In genomic region chr6:1554881-1555569, GRCh38 we compare ENCODE assay signal across 8 cellular contexts. TPM values are rescaled to one million over a fixed set of nuclear protein-coding genes. Genes with fewer than 3 reads are reported as not detected.
DNase-seq lines count a peak whose midpoint lies in the region; ATAC-seq lines count a peak whose summit lies in the region.

No MANE protein-coding gene starts in this region.

- peaks cover 4 to 39% (median 22%) of the 10 kb centered on the region in 4 donors for H3K4me1 Mint-ChIP-seq in CD4-positive, CD25-positive, alpha-beta regulatory T cell

- H3K9ac ChIP-seq in HUES48 (ENCODE audit: low read depth, low read length) = no peak overlapping the region

- no peaks in the 10 kb centered on the region for H3K36me3 ChIP-seq in CD4-positive, CD25-positive, alpha-beta regulatory T cell (ENCODE audit: control insufficient read depth, insufficient read depth, low read length)
- H3K36me3 ChIP-seq in HUES48 (ENCODE audit: control insufficient read depth, insufficient read depth, low read length) = no peaks in the 10 kb centered on the region

- peak overlapping the region; percentile 48 for H3K27ac ChIP-seq in CD4-positive, CD25-positive, alpha-beta regulatory T cell (ENCODE audit: insufficient read depth, low read length, poor library complexity, severe bottlenecking)
- no peak overlapping the region for H3K27ac ChIP-seq in HUES48 (ENCODE audit: low read depth, low read length)

- H3K36me3 Mint-ChIP-seq in CD4-positive, CD25-positive, alpha-beta regulatory T cell = no peaks in the 10 kb centered on the region

- peaks cover 0 to 2% (median 0%) of the 10 kb centered on the region in 7 donors for H3K9me3 Mint-ChIP-seq in CD4-positive, CD25-positive, alpha-beta regulatory T cell

- peaks cover 17% of the 10 kb centered on the region for H3K4me1 ChIP-seq in CD4-positive, CD25-positive, alpha-beta regulatory T cell (ENCODE audit: control insufficient read depth, insufficient read depth, low read length, poor library complexity, severe bottlenecking)
- H3K4me1 ChIP-seq in HUES48 (ENCODE audit: control insufficient read depth, insufficient read depth, low read length) = peaks cover 7% of the 10 kb centered on the region

- H3K27me3 ChIP-seq in CD4-positive, CD25-positive, alpha-beta regulatory T cell (ENCODE audit: control insufficient read depth, insufficient read depth, low read length) = peaks cover 9% of the 10 kb centered on the region
- peaks cover 23% of the 10 kb centered on the region for H3K27me3 ChIP-seq in HUES48 (ENCODE audit: control insufficient read depth, insufficient read depth, low read length)

- peak; percentile 39 to 73 (median 66) for DNase-seq in CD4-positive, CD25-positive, alpha-beta regulatory T cell
- DNase-seq in activated CD4-positive, alpha-beta T cell treated with anti-CD3 and anti-CD28 coated beads for 24 hours (ENCODE audit: low read depth in 2 of 2) = peak; percentile 21 to 63
- DNase-seq in cerebellum (ENCODE audit: low spot score) = peak; percentile 87
- DNase-seq in kidney glomerular epithelial cell (lab: John Stamatoyannopoulos, UW) = peak; percentile 3
- DNase-seq in stimulated activated CD4-positive, alpha-beta T cell treated with anti-CD3 and anti-CD28 coated beads, Interleukin-1b, Interleukin-23, amount 100 ng/mL, for 48 hours = peak; percentile 70
- DNase-seq in NK-92 treated with Interleukin-12 subunit alpha and Interleukin-12 subunit beta, amount 100 ng/mL, for 24 hours (lab: John Stamatoyannopoulos, UW) = no peak

- H3K27ac Mint-ChIP-seq in CD4-positive, CD25-positive, alpha-beta regulatory T cell = peak overlapping the region; percentile 48 to 92 (median 73)

- H3K4me3 ChIP-seq in CD4-positive, CD25-positive, alpha-beta regulatory T cell (ENCODE audit: low read depth, low read length) = peak overlapping the region; percentile 83
- H3K4me3 ChIP-seq in HUES48 (ENCODE audit: low read depth, low read length) = peak overlapping the region; percentile 66

- peak; percentile 72 to 79 for ATAC-seq in CD4-positive, CD25-positive, alpha-beta regulatory T cell (ENCODE audit: low read depth in 2 of 2)
- no peak for ATAC-seq in GM19467 (IDR thresholded peaks at IDR 0.05; ENCODE audit: unreplicated experiment)

- peak overlapping the region; percentile 42 to 89 (median 88) for H3K4me3 Mint-ChIP-seq in CD4-positive, CD25-positive, alpha-beta regulatory T cell

- peaks cover 10% of the 10 kb centered on the region for H3K27me3 Mint-ChIP-seq in CD4-positive, CD25-positive, alpha-beta regulatory T cell

- H3K9me3 ChIP-seq in CD4-positive, CD25-positive, alpha-beta regulatory T cell (ENCODE audit: control insufficient read depth in 2 of 2, low read length in 2 of 2) = no peaks in the 10 kb centered on the region
- no peaks in the 10 kb centered on the region for H3K9me3 ChIP-seq in HUES48 (ENCODE audit: control insufficient read depth, insufficient read depth, low read length)

RNA-seq across cellular contexts. Expression of gene FOXC1, which starts 54.7 kb away (rescaled TPM):
- not detected for total RNA-seq in CD4-positive, CD25-positive, alpha-beta regulatory T cell
- polyA plus RNA-seq in CD4-positive, CD25-positive, alpha-beta regulatory T cell = not detected
- 8.9 TPM for total RNA-seq in cerebellum
